ENCODE assay signal across 1 cellular context in genomic region chr22:43884600-43885318, GRCh38.
TF ChIP-seq lines count a peak whose summit lies in the region.

No MANE protein-coding gene starts in this region.

TF ChIP-seq in liver, 16 proteins besides CTCF, POLR2A, EP300 and RAD21 (continued from another document):
- TF ChIP-seq MAX (IDR thresholded peaks at IDR 0.05) = no peak
